In genomic region chr6:53493635-53494025, GRCh38 we compare ENCODE assay signal across 15 cellular contexts. TPM values are rescaled to one million over a fixed set of nuclear protein-coding genes. Genes with fewer than 3 reads are reported as not detected.
DNase-seq lines count a peak whose midpoint lies in the region; ATAC-seq and TF ChIP-seq lines count a peak whose summit lies in the region.
"Had no signal": no experiment of that assay in that cellular context is flagged by ENCODE, and none has a peak within 500 bp of the region (broad histone marks: within the 10 kb centered on the region; RNA-seq: fewer than 3 reads in every experiment).

No MANE protein-coding gene starts in this region.

- H2AFZ ChIP-seq in smooth muscle cell (ENCODE audit: low read depth), result peak overlapping the region; percentile 2
- H2AFZ ChIP-seq: PC-9 had no signal

- ATAC-seq in HG03135 (IDR thresholded peaks at IDR 0.05; ENCODE audit: unreplicated experiment) (no peak), GM19395 (IDR thresholded peaks at IDR 0.05; ENCODE audit: unreplicated experiment) (no peak)

- peaks cover 28% of the 10 kb centered on the region for H3K4me1 Mint-ChIP-seq in activated CD4-positive, alpha-beta memory T cell treated with anti-CD3 and anti-CD28 coated beads for 36 hours (ENCODE audit: low read depth)
- H3K4me1 Mint-ChIP-seq in activated CD4-positive, alpha-beta memory T cell treated with anti-CD3 and anti-CD28 coated beads, Interleukin-2, amount 10 ng/mL, durations not matched to agents 7 days and 5 days, result peaks cover 12% of the 10 kb centered on the region
- peaks cover 21% of the 10 kb centered on the region for H3K4me1 Mint-ChIP-seq in activated T-helper 2 cell treated with anti-CD3 and anti-CD28 coated beads, Interferon-gamma antibody, Interleukin-2, Interleukin-4, amounts not matched to agents 10 μg/mL and 5 μg/mL and 100 μg/mL, durations not matched to agents 14 hours and 24 hours and 36 hours (ENCODE audit: low read depth)
- H3K4me1 Mint-ChIP-seq: central memory CD8-positive, alpha-beta T cell had no signal

- CTCF ChIA-PET in activated CD4-positive, alpha-beta memory T cell treated with anti-CD3 and anti-CD28 coated beads for 36 hours (lab: Charles Lee), result interaction anchor here (0.6 to 6.9 kb wide), 40 partner anchors 9 to 428 kb away, joined by 3 to 206 read pairs (median 4); partner anchors contain the start of gene GCLC
- CTCF ChIA-PET in activated CD4-positive, alpha-beta memory T cell treated with anti-CD3 and anti-CD28 coated beads, Interleukin-2, amount 10 ng/mL, durations not matched to agents 7 days and 5 days (lab: Charles Lee), result interaction anchor here (0.6 to 6.9 kb wide), 15 partner anchors 9 to 233 kb away, joined by 3 to 128 read pairs (median 5); partner anchors contain the start of gene GCLC

- no peak overlapping the region for H3K27ac ChIP-seq in smooth muscle cell (ENCODE audit: low read depth)
- H3K27ac ChIP-seq: HL-60, PC-9, tibial nerve, WERI-Rb-1 had no signal

- H4K20me1 ChIP-seq in smooth muscle cell (ENCODE audit: low read depth), result no peaks in the 10 kb centered on the region

- H3K79me2 ChIP-seq in smooth muscle cell (ENCODE audit: low read depth), result no peaks in the 10 kb centered on the region

- H3K4me3 Mint-ChIP-seq in activated CD4-positive, alpha-beta memory T cell treated with anti-CD3 and anti-CD28 coated beads for 36 hours, result no peak overlapping the region
- no peak overlapping the region for H3K4me3 Mint-ChIP-seq in activated CD4-positive, alpha-beta memory T cell treated with anti-CD3 and anti-CD28 coated beads, Interleukin-2, amount 10 ng/mL, durations not matched to agents 7 days and 5 days
- no peak overlapping the region for H3K4me3 Mint-ChIP-seq in activated T-helper 2 cell treated with anti-CD3 and anti-CD28 coated beads, Interferon-gamma antibody, Interleukin-2, Interleukin-4, amounts not matched to agents 10 μg/mL and 5 μg/mL and 100 μg/mL, durations not matched to agents 14 hours and 24 hours and 36 hours (ENCODE audit: low read depth)
- H3K4me3 Mint-ChIP-seq: central memory CD8-positive, alpha-beta T cell had no signal

- H3K9me3 Mint-ChIP-seq in activated CD4-positive, alpha-beta memory T cell treated with anti-CD3 and anti-CD28 coated beads for 36 hours, result peaks cover 4% of the 10 kb centered on the region
- no peaks in the 10 kb centered on the region for H3K9me3 Mint-ChIP-seq in activated CD4-positive, alpha-beta memory T cell treated with anti-CD3 and anti-CD28 coated beads, Interleukin-2, amount 10 ng/mL, durations not matched to agents 7 days and 5 days
- H3K9me3 Mint-ChIP-seq in activated T-helper 2 cell treated with anti-CD3 and anti-CD28 coated beads, Interferon-gamma antibody, Interleukin-2, Interleukin-4, amounts not matched to agents 10 μg/mL and 5 μg/mL and 100 μg/mL, durations not matched to agents 14 hours and 24 hours and 36 hours, result no peaks in the 10 kb centered on the region
- H3K9me3 Mint-ChIP-seq: activated naive CD4-positive, alpha-beta T cell treated with anti-CD3 and anti-CD28 coated beads, Interleukin-2, amount 50 U/mL, for 72 hours; central memory CD8-positive, alpha-beta T cell had no signal

- H3F3A ChIP-seq in smooth muscle cell (ENCODE audit: low read depth), result peaks cover 3% of the 10 kb centered on the region

- H3K36me3 ChIP-seq in smooth muscle cell (ENCODE audit: low read depth), result no peaks in the 10 kb centered on the region

- TF ChIP-seq CTCF in fibroblast of the aortic adventitia (IDR thresholded peaks at IDR 0.05; ENCODE audit: insufficient read depth, low read length), result no peak
- no peak for TF ChIP-seq CTCF in smooth muscle cell (IDR thresholded peaks at IDR 0.05; ENCODE audit: borderline replicate concordance, insufficient read depth, poor library complexity, severe bottlenecking)

- POLR2A ChIA-PET in activated CD4-positive, alpha-beta memory T cell treated with anti-CD3 and anti-CD28 coated beads for 36 hours (lab: Charles Lee), result interaction anchor here (1.0 to 2.1 kb wide), 5 partner anchors 54 to 225 kb away, joined by 3 to 6 read pairs (median 6); no protein-coding TSS in a partner anchor
- POLR2A ChIA-PET in activated CD4-positive, alpha-beta memory T cell treated with anti-CD3 and anti-CD28 coated beads, Interleukin-2, amount 10 ng/mL, durations not matched to agents 7 days and 5 days (lab: Charles Lee), result interaction anchor here (1.3 to 1.5 kb wide), 4 partner anchors 11 to 158 kb away, joined by 3 to 6 read pairs (median 4); no protein-coding TSS in a partner anchor

- peak overlapping the region; percentile 15 for H3K4me2 ChIP-seq in smooth muscle cell
- H3K4me2 ChIP-seq: PC-9 had no signal

- intact Hi-C loops in activated CD4-positive, alpha-beta memory T cell treated with anti-CD3 and anti-CD28 coated beads for 36 hours (cut with micrococcal nuclease), result loop anchor here (1.0 to 5.0 kb wide), 11 partner anchors 36 to 299 kb away; no protein-coding TSS in a partner anchor
- intact Hi-C loops in activated T-helper 2 cell treated with anti-CD3 and anti-CD28 coated beads, Interferon-gamma antibody, Interleukin-2, Interleukin-4, amounts not matched to agents 10 μg/mL and 5 μg/mL and 100 μg/mL, durations not matched to agents 14 hours and 24 hours and 36 hours (cut with micrococcal nuclease), result loop anchor here (1.0 to 2.0 kb wide), 5 partner anchors 51 to 232 kb away; partner anchors contain the start of gene GCLC

- no peak overlapping the region for H3K9ac ChIP-seq in smooth muscle cell (ENCODE audit: low read depth)

- H3K27ac Mint-ChIP-seq in activated CD4-positive, alpha-beta memory T cell treated with anti-CD3 and anti-CD28 coated beads for 36 hours, result peak overlapping the region; percentile 25
- no peak overlapping the region for H3K27ac Mint-ChIP-seq in activated CD4-positive, alpha-beta memory T cell treated with anti-CD3 and anti-CD28 coated beads, Interleukin-2, amount 10 ng/mL, durations not matched to agents 7 days and 5 days
- peak overlapping the region; percentile 65 for H3K27ac Mint-ChIP-seq in activated T-helper 2 cell treated with anti-CD3 and anti-CD28 coated beads, Interferon-gamma antibody, Interleukin-2, Interleukin-4, amounts not matched to agents 10 μg/mL and 5 μg/mL and 100 μg/mL, durations not matched to agents 14 hours and 24 hours and 36 hours
- H3K27ac Mint-ChIP-seq: activated naive CD4-positive, alpha-beta T cell treated with anti-CD3 and anti-CD28 coated beads, Interleukin-2, amount 50 U/mL, for 72 hours had no signal

- WGBS in smooth muscle cell (ENCODE audit: low lambda C conversion rate), result 87% methylated on average over 2 of the region's 2 CpGs

- H3K9me3 ChIP-seq in smooth muscle cell (replicated peaks; ENCODE audit: low read depth), result no peaks in the 10 kb centered on the region
- H3K9me3 ChIP-seq: tibial nerve had no signal

- H3K27me3 Mint-ChIP-seq in activated CD4-positive, alpha-beta memory T cell treated with anti-CD3 and anti-CD28 coated beads for 36 hours, result peaks cover 8% of the 10 kb centered on the region
- H3K27me3 Mint-ChIP-seq in activated CD4-positive, alpha-beta memory T cell treated with anti-CD3 and anti-CD28 coated beads, Interleukin-2, amount 10 ng/mL, durations not matched to agents 7 days and 5 days, result peaks cover 5% of the 10 kb centered on the region
- peaks cover 5% of the 10 kb centered on the region for H3K27me3 Mint-ChIP-seq in activated T-helper 2 cell treated with anti-CD3 and anti-CD28 coated beads, Interferon-gamma antibody, Interleukin-2, Interleukin-4, amounts not matched to agents 10 μg/mL and 5 μg/mL and 100 μg/mL, durations not matched to agents 14 hours and 24 hours and 36 hours (ENCODE audit: low read depth)

- H3K4me1 ChIP-seq in smooth muscle cell (ENCODE audit: low read depth), result peaks cover 10% of the 10 kb centered on the region

- no peak for DNase-seq in activated CD4-positive, alpha-beta memory T cell treated with anti-CD3 and anti-CD28 coated beads for 36 hours
- no peak for DNase-seq in activated CD4-positive, alpha-beta memory T cell treated with anti-CD3 and anti-CD28 coated beads, Interleukin-2, amount 10 ng/mL, durations not matched to agents 7 days and 5 days
- DNase-seq in activated T-helper 2 cell treated with anti-CD3 and anti-CD28 coated beads, Interferon-gamma antibody, Interleukin-2, Interleukin-4, amounts not matched to agents 10 μg/mL and 5 μg/mL and 100 μg/mL, durations not matched to agents 14 hours and 24 hours and 36 hours (ENCODE audit: low spot score), result no peak
- DNase-seq in fibroblast of the aortic adventitia (ENCODE audit: low read depth) (peak; percentile 77), smooth muscle cell (lab: John Stamatoyannopoulos, UW; ENCODE audit: unreplicated experiment) (no peak), NCI-H82 treated with DMSO at 0.1 percent for 48 hours (lab: John Stamatoyannopoulos, UW; ENCODE audit: unreplicated experiment) (no peak)
- DNase-seq: activated CD8-positive, alpha-beta memory T cell treated with anti-CD3 and anti-CD28 coated beads, Interleukin-2, amount 50 U/mL, for 4 hours; PC-9 had no signal

- H3K27me3 ChIP-seq in smooth muscle cell (ENCODE audit: low read depth), result no peaks in the 10 kb centered on the region
- H3K27me3 ChIP-seq: tibial nerve had no signal

- H3K4me3 ChIP-seq in fibroblast of the aortic adventitia (ENCODE audit: low read depth, low read length), result peak overlapping the region; percentile 53
- H3K4me3 ChIP-seq in smooth muscle cell, result no peak overlapping the region
- H3K4me3 ChIP-seq: PC-9, tibial nerve had no signal

- H3K36me3 Mint-ChIP-seq in activated CD4-positive, alpha-beta memory T cell treated with anti-CD3 and anti-CD28 coated beads for 36 hours, result peaks cover 3% of the 10 kb centered on the region
- no peaks in the 10 kb centered on the region for H3K36me3 Mint-ChIP-seq in activated CD4-positive, alpha-beta memory T cell treated with anti-CD3 and anti-CD28 coated beads, Interleukin-2, amount 10 ng/mL, durations not matched to agents 7 days and 5 days (ENCODE audit: low read depth)
- no peaks in the 10 kb centered on the region for H3K36me3 Mint-ChIP-seq in activated T-helper 2 cell treated with anti-CD3 and anti-CD28 coated beads, Interferon-gamma antibody, Interleukin-2, Interleukin-4, amounts not matched to agents 10 μg/mL and 5 μg/mL and 100 μg/mL, durations not matched to agents 14 hours and 24 hours and 36 hours (ENCODE audit: low read depth)
- H3K36me3 Mint-ChIP-seq: activated naive CD4-positive, alpha-beta T cell treated with anti-CD3 and anti-CD28 coated beads, Interleukin-2, amount 50 U/mL, for 72 hours had no signal

RNA-seq across cellular contexts. Expression of gene GCLC, which starts 51.3 kb away (rescaled TPM):
- 10 to 100 TPM; 27.2 to 33.3 TPM for total RNA-seq in activated CD4-positive, alpha-beta memory T cell treated with anti-CD3 and anti-CD28 coated beads for 36 hours
- total RNA-seq in activated CD4-positive, alpha-beta memory T cell treated with anti-CD3 and anti-CD28 coated beads, Interleukin-2, amount 10 ng/mL, durations not matched to agents 7 days and 5 days, result 10 to 100 TPM; 29.1 to 30.6 TPM
- total RNA-seq in activated T-helper 2 cell treated with anti-CD3 and anti-CD28 coated beads, Interferon-gamma antibody, Interleukin-2, Interleukin-4, amounts not matched to agents 10 μg/mL and 5 μg/mL and 100 μg/mL, durations not matched to agents 14 hours and 24 hours and 36 hours, result 26.9 and 28.0 TPM in 2 replicates
- 20.1 and 21.1 TPM in 2 replicates for total RNA-seq in fibroblast of the aortic adventitia (ENCODE audit: low replicate concordance)
- 7.1 and 9.4 TPM in 2 replicates for total RNA-seq in smooth muscle cell
- 3.7 and 6.1 TPM in 2 replicates for polyA plus RNA-seq in smooth muscle cell
